Comparison of ENCODE assay signal across 8 cellular contexts in the genomic region with DNA sequence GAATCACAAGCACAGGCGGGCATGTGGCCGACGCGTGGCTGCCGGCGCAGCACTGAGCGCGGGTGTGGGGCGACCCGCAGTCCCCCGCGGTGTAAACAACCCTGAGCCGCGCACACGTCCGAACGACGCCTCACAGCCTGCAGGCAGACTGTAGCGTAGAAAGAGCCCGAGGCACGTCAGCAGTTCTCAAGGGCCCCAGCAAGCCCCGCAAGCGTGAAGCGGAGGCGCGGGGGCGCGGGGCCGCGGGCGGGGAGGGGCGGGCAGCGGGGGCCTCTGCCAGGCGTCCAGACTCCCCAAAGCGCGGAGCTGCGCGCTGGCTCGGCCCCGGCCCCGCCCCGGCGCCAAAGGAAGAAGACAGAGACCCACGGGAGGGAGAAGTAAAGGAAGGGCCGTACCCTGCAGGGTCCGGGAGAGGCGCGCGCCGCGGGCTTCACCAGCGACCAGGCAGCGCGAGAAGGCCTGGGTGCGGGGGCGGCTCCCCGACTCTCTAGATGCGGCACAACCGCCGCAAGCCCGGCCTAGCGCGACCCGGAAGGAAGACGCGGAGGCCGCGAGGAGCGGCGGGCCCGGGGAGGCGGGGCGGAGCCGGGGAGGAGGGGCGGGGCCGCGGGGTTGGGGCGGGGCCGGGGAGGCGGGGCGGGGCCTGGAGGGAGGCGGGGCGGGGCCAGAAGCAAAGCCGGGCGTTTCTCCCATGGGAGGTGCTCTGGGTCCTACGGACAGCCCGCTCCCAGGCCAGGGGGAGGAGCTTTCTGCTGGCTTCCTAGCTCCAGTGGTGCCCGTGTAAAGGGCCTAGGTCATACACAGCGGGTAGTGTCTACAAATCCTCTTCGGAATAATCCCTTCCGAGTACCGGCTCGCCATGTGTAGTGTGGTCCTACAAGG. TPM values are rescaled to one million over a fixed set of nuclear protein-coding genes. Genes with fewer than 3 reads are reported as not detected.
DNase-seq lines count a peak whose midpoint lies in the region; ATAC-seq, FAIRE-seq and TF ChIP-seq lines count a peak whose summit lies in the region.

A gene (minus strand): TSS at position 536 of the 882 bp plus-strand sequence. CDS start 20,958 bp downstream, outside the sequence.

- TF ChIP-seq POLR2A in erythroblast (IDR thresholded peaks at IDR 0.05; ENCODE audit: low read length) = peak; percentile 50

- H3K4me3 ChIP-seq in PC-3 (ENCODE audit: low read length) = peak within 1 kb of the TSS; percentile 72

- H4K20me1 ChIP-seq in PC-3 (ENCODE audit: low read length) = no peaks in the 10 kb centered on the region

- no peaks in the 10 kb centered on the region for H3K9me3 ChIP-seq in PC-3 (ENCODE audit: low read length)

- no peaks in the 10 kb centered on the region for H3K27me3 ChIP-seq in PC-3 (ENCODE audit: low read length)

- peak; percentile 77 for ATAC-seq in GM21367 (IDR thresholded peaks at IDR 0.05; ENCODE audit: unreplicated experiment)
- peak; percentile 87 for ATAC-seq in PC-3

- no peaks in the 10 kb centered on the region for H3K9me2 ChIP-seq in PC-3 (replicated peaks; ENCODE audit: low read length)

- DNase-seq in D341Med (ENCODE audit: low spot score) (peak; percentile 96), HTR-8/SVneo (ENCODE audit: insufficient read length, low spot score) (peak; percentile 81), PC-3 (peak; percentile 68), activated T-cell treated with anti-CD3 and anti-CD28 coated beads for 4 hours (peak; percentile 74), erythroblast (lab: John Stamatoyannopoulos, UW) (peak; percentile 87 to 90), mucosa of gallbladder (ENCODE audit: low spot score) (peak; percentile 77)
- DNase-seq in stimulated activated CD8-positive, alpha-beta memory T cell treated with anti-CD3 and anti-CD28 coated beads, Interleukin-4, amount 100 ng/mL, for 48 hours = peak; percentile 85

- H3K27ac ChIP-seq in PC-3 (ENCODE audit: low read length) = no peak within 1 kb of the TSS

- H3K4me2 ChIP-seq in PC-3 (ENCODE audit: low read length) = peak within 1 kb of the TSS; percentile 86

- POLR2A ChIA-PET in PC-3 (lab: Charles Lee; ENCODE audit: unreplicated experiment) = interaction anchor here (0.7 kb wide), 2 partner anchors 34 to 815 kb away, joined by 3 to 5 read pairs; no protein-coding TSS in a partner anchor

- H3K4me1 ChIP-seq in PC-3 (ENCODE audit: insufficient read depth, low read length) = peaks cover 16% of the 10 kb centered on the region; the same call in 1 of the 2 replicates

- TF ChIP-seq CTCF in PC-3 (conservative IDR thresholded peaks at IDR 0.05; ENCODE audit: low read depth, low read length) = no peak

- H3F3A ChIP-seq in PC-3 (ENCODE audit: low read length, unreplicated experiment) = no peaks in the 10 kb centered on the region

- FAIRE-seq in HTR-8/SVneo (lab: Jason Lieb, UNC) = peak; percentile 23

- peak within 1 kb of the TSS; percentile 77 for H2AFZ ChIP-seq in PC-3 (ENCODE audit: low read length)

- CTCF ChIA-PET in PC-3 (lab: Charles Lee) = interaction anchor here (0.5 to 0.6 kb wide), 2 partner anchors 172 to 960 kb away, joined by 3 to 5 read pairs; no protein-coding TSS in a partner anchor

- H3K9ac ChIP-seq in PC-3 (ENCODE audit: low read length) = peak within 1 kb of the TSS; percentile 75

- no TSS peak for BruUV-seq in PC-3 (replicated peaks; lab: Mats Ljungman, UMichigan)

- intact Hi-C loops in PC-3 (cut with micrococcal nuclease) = loop anchor here (5.0 kb wide), 1 partner anchor 75 kb away; no protein-coding TSS in a partner anchor

- H3K36me3 ChIP-seq in PC-3 (ENCODE audit: low read depth, low read length) = no peaks in the 10 kb centered on the region

- H3K79me2 ChIP-seq in PC-3 (ENCODE audit: low read length) = peaks cover 40% of the 10 kb centered on the region

RNA-seq across cellular contexts. Expression of the gene that starts here (rescaled TPM):
- 2.1 and 3.8 TPM in 2 replicates for total RNA-seq in PC-3 (2014; rRNA removed)
- total RNA-seq in mucosa of gallbladder = 25.2 TPM
